1 cellular context compared by ENCODE assay signal in genomic region chr11:95089620-95090542, GRCh38.
A peak's percentile ranks its signal among the peaks of the same experiment; 100 is the strongest.
TF ChIP-seq lines count a peak whose summit lies in the region.

TSS of gene ENDOD1 (plus strand) at chr11:95089846. CDS start at chr11:95089928, 82 bp downstream.

TF ChIP-seq in WTC11, 78 proteins besides CTCF, POLR2A, EP300 and RAD21 (continued from another document):
- no peak; the same call in 1 of the 2 replicates for TF ChIP-seq USF2 (CRISPR knock-in tag; IDR thresholded peaks at IDR 0.05)
- peak; percentile 43; the same call in 1 of the 2 replicates for TF ChIP-seq ESRRA (CRISPR knock-in tag; IDR thresholded peaks at IDR 0.05; ENCODE audit: borderline replicate concordance)
- TF ChIP-seq AR (CRISPR knock-in tag; IDR thresholded peaks at IDR 0.05) = no peak
- no peak for TF ChIP-seq JUN (CRISPR knock-in tag; IDR thresholded peaks at IDR 0.05)
- TF ChIP-seq KAT7 (CRISPR knock-in tag; IDR thresholded peaks at IDR 0.05; ENCODE audit: borderline replicate concordance) = peak; percentile 97
